In genomic region chr22:24271406-24271760, GRCh38 we compare ENCODE assay signal across 1 cellular context.
TF ChIP-seq lines count a peak whose summit lies in the region.

No MANE protein-coding gene starts in this region.

TF ChIP-seq in HepG2, 621 proteins besides CTCF, POLR2A, EP300 and RAD21 (continues in another document):
- TF ChIP-seq ZNF646 (CRISPR knock-in tag; IDR thresholded peaks at IDR 0.05) (no peak), ZBTB20 (CRISPR knock-in tag; IDR thresholded peaks at IDR 0.05; ENCODE audit: borderline replicate concordance, low read depth) (no peak), RXRA (CRISPR knock-in tag; IDR thresholded peaks at IDR 0.05) (no peak), SMC3 (IDR thresholded peaks at IDR 0.05; ENCODE audit: low read length) (no peak), AKNA (CRISPR knock-in tag; IDR thresholded peaks at IDR 0.05; ENCODE audit: borderline replicate concordance) (0 out of 2 replicates have a peak, but pooled peaks have one; percentile 2), ZBTB42 (CRISPR knock-in tag; IDR thresholded peaks at IDR 0.05) (peak; percentile 10; the same call in 1 of the 2 replicates), PCBP1 (IDR thresholded peaks at IDR 0.05; ENCODE audit: borderline replicate concordance, low read depth, low read length) (no peak), FOXC1 (CRISPR knock-in tag; IDR thresholded peaks at IDR 0.05; ENCODE audit: borderline replicate concordance) (0 out of 2 replicates have a peak, but pooled peaks have one; percentile 5), HDAC1 (CRISPR knock-in tag; IDR thresholded peaks at IDR 0.05) (no peak), HNF4A (CRISPR knock-in tag; IDR thresholded peaks at IDR 0.05) (no peak; the same call in 1 of the 2 replicates), ZNF205 (CRISPR knock-in tag; IDR thresholded peaks at IDR 0.05) (no peak), TFDP1 (CRISPR knock-in tag; IDR thresholded peaks at IDR 0.05; ENCODE audit: borderline replicate concordance) (no peak), ZNF33B (CRISPR knock-in tag; IDR thresholded peaks at IDR 0.05) (no peak), ATM (IDR thresholded peaks at IDR 0.05; ENCODE audit: borderline replicate concordance) (no peak), CCDC6 (CRISPR knock-in tag; IDR thresholded peaks at IDR 0.05) (no peak), ZNF549 (CRISPR knock-in tag; IDR thresholded peaks at IDR 0.05) (no peak), ZBTB46 (CRISPR knock-in tag; IDR thresholded peaks at IDR 0.05; ENCODE audit: borderline replicate concordance) (no peak), ZNF318 (CRISPR knock-in tag; IDR thresholded peaks at IDR 0.05) (no peak), IRF9 (CRISPR knock-in tag; IDR thresholded peaks at IDR 0.05; ENCODE audit: borderline replicate concordance) (no peak), ZBTB3 (CRISPR knock-in tag; IDR thresholded peaks at IDR 0.05; ENCODE audit: borderline replicate concordance, low read depth) (0 out of 2 replicates have a peak, but pooled peaks have one; percentile 4), FOXK1 (CRISPR knock-in tag; IDR thresholded peaks at IDR 0.05; ENCODE audit: borderline replicate concordance, low read depth) (no peak), ZNF12 (CRISPR knock-in tag; IDR thresholded peaks at IDR 0.05) (no peak), ZKSCAN1 (IDR thresholded peaks at IDR 0.05; ENCODE audit: low read length) (no peak), ATAD3A (CRISPR knock-in tag; IDR thresholded peaks at IDR 0.05) (no peak), GLMP (CRISPR knock-in tag; IDR thresholded peaks at IDR 0.05; ENCODE audit: borderline replicate concordance) (no peak), ARNT (IDR thresholded peaks at IDR 0.05) (no peak), SSRP1 (CRISPR knock-in tag; IDR thresholded peaks at IDR 0.05) (no peak)
